In genomic region chr10:64112697-64113367, GRCh38 we compare ENCODE assay signal across 15 cellular contexts.
DNase-seq lines count a peak whose midpoint lies in the region; ATAC-seq and TF ChIP-seq lines count a peak whose summit lies in the region.
"Had no signal": no experiment of that assay in that cellular context is flagged by ENCODE, and none has a peak within 500 bp of the region (broad histone marks: within the 10 kb centered on the region; RNA-seq: fewer than 3 reads in every experiment).

No MANE protein-coding gene starts in this region.

- peak; percentile 66 to 75 for ATAC-seq in stimulated activated naive B cell treated with anti-CD40 and anti-IgM and Interleukin-4, amounts not matched to agents 10 μg/mL and 1 μg/mL and 100 μg/mL, for 72 hours (replicated peaks)
- ATAC-seq: effector memory CD8-positive, alpha-beta T cell; left ventricle myocardium superior had no signal

- no peaks in the 10 kb centered on the region for H3K4me1 Mint-ChIP-seq in activated CD4-positive, alpha-beta T cell treated with anti-CD3 and anti-CD28 coated beads, Interleukin-2, amount 10 ng/mL, durations not matched to agents 7 days and 5 days
- peaks cover 6% of the 10 kb centered on the region for H3K4me1 Mint-ChIP-seq in dendritic cell treated with granulocyte-macrophage colony-stimulating factor and Interleukin-4, amounts not matched to agents 40 ng/mL and 50 ng/mL, for 4 days (ENCODE audit: low read depth)
- peaks cover 0 to 17% of the 10 kb centered on the region in 2 donors for H3K4me1 Mint-ChIP-seq in stimulated activated naive B cell treated with anti-CD40 and anti-IgM and Interleukin-4, amounts not matched to agents 10 μg/mL and 1 μg/mL and 100 μg/mL, for 72 hours
- H3K4me1 Mint-ChIP-seq in MCF 10A (ENCODE audit: insufficient read depth, unreplicated experiment) (no peaks in the 10 kb centered on the region), Calu3 (ENCODE audit: low read depth, unreplicated experiment) (peaks cover 34% of the 10 kb centered on the region)

- no peaks in the 10 kb centered on the region for H3K9me3 Mint-ChIP-seq in activated CD4-positive, alpha-beta T cell treated with anti-CD3 and anti-CD28 coated beads, Interleukin-2, amount 10 ng/mL, durations not matched to agents 7 days and 5 days
- H3K9me3 Mint-ChIP-seq in dendritic cell treated with granulocyte-macrophage colony-stimulating factor and Interleukin-4, amounts not matched to agents 40 ng/mL and 50 ng/mL, for 4 days, result no peaks in the 10 kb centered on the region
- H3K9me3 Mint-ChIP-seq in stimulated activated naive B cell treated with anti-CD40 and anti-IgM and Interleukin-4, amounts not matched to agents 10 μg/mL and 1 μg/mL and 100 μg/mL, for 72 hours, result no peaks in the 10 kb centered on the region
- H3K9me3 Mint-ChIP-seq in MCF 10A (ENCODE audit: unreplicated experiment), result no peaks in the 10 kb centered on the region
- no peaks in the 10 kb centered on the region for H3K9me3 Mint-ChIP-seq in Calu3 (ENCODE audit: low read depth, unreplicated experiment)

- no peaks in the 10 kb centered on the region for H3K36me3 Mint-ChIP-seq in activated CD4-positive, alpha-beta T cell treated with anti-CD3 and anti-CD28 coated beads, Interleukin-2, amount 10 ng/mL, durations not matched to agents 7 days and 5 days (ENCODE audit: low read depth)
- no peaks in the 10 kb centered on the region for H3K36me3 Mint-ChIP-seq in dendritic cell treated with granulocyte-macrophage colony-stimulating factor and Interleukin-4, amounts not matched to agents 40 ng/mL and 50 ng/mL, for 4 days (ENCODE audit: low read depth)
- H3K36me3 Mint-ChIP-seq in stimulated activated naive B cell treated with anti-CD40 and anti-IgM and Interleukin-4, amounts not matched to agents 10 μg/mL and 1 μg/mL and 100 μg/mL, for 72 hours, result no peaks in the 10 kb centered on the region
- H3K36me3 Mint-ChIP-seq in MCF 10A (ENCODE audit: insufficient read depth, unreplicated experiment) (no peaks in the 10 kb centered on the region), Calu3 (ENCODE audit: insufficient read depth, unreplicated experiment) (no peaks in the 10 kb centered on the region)

- no TSS peak for BruUV-seq in MCF 10A (replicated peaks; lab: Mats Ljungman, UMichigan)
- BruUV-seq in Calu3 (replicated peaks; lab: Mats Ljungman, UMichigan), result no TSS peak

- H3K4me3 ChIP-seq in MG63, result peak overlapping the region; percentile 16; the same call in 1 of the 2 replicates
- H3K4me3 ChIP-seq: upper lobe of left lung had no signal

- H3K27ac Mint-ChIP-seq in activated CD4-positive, alpha-beta T cell treated with anti-CD3 and anti-CD28 coated beads, Interleukin-2, amount 10 ng/mL, durations not matched to agents 7 days and 5 days, result no peak overlapping the region
- no peak overlapping the region for H3K27ac Mint-ChIP-seq in dendritic cell treated with granulocyte-macrophage colony-stimulating factor and Interleukin-4, amounts not matched to agents 40 ng/mL and 50 ng/mL, for 4 days
- H3K27ac Mint-ChIP-seq in stimulated activated naive B cell treated with anti-CD40 and anti-IgM and Interleukin-4, amounts not matched to agents 10 μg/mL and 1 μg/mL and 100 μg/mL, for 72 hours, result no peak overlapping the region
- H3K27ac Mint-ChIP-seq in MCF 10A (ENCODE audit: low read depth, unreplicated experiment) (no peak overlapping the region), Calu3 (ENCODE audit: unreplicated experiment) (no peak overlapping the region)
- H3K27ac Mint-ChIP-seq: effector memory CD8-positive, alpha-beta T cell had no signal

- POLR2A ChIA-PET in activated CD4-positive, alpha-beta T cell treated with anti-CD3 and anti-CD28 coated beads, Interleukin-2, amount 10 ng/mL, durations not matched to agents 7 days and 5 days (lab: Charles Lee), result no interaction called here
- POLR2A ChIA-PET in MCF 10A (lab: Yijun Ruan, JAX), result no interaction called here

- no peaks in the 10 kb centered on the region for H3K27me3 Mint-ChIP-seq in activated CD4-positive, alpha-beta T cell treated with anti-CD3 and anti-CD28 coated beads, Interleukin-2, amount 10 ng/mL, durations not matched to agents 7 days and 5 days
- H3K27me3 Mint-ChIP-seq in dendritic cell treated with granulocyte-macrophage colony-stimulating factor and Interleukin-4, amounts not matched to agents 40 ng/mL and 50 ng/mL, for 4 days, result no peaks in the 10 kb centered on the region
- peaks cover 0 to 4% of the 10 kb centered on the region in 2 donors for H3K27me3 Mint-ChIP-seq in stimulated activated naive B cell treated with anti-CD40 and anti-IgM and Interleukin-4, amounts not matched to agents 10 μg/mL and 1 μg/mL and 100 μg/mL, for 72 hours
- no peaks in the 10 kb centered on the region for H3K27me3 Mint-ChIP-seq in MCF 10A (ENCODE audit: insufficient read depth, unreplicated experiment)
- no peaks in the 10 kb centered on the region for H3K27me3 Mint-ChIP-seq in Calu3 (ENCODE audit: unreplicated experiment)
- H3K27me3 Mint-ChIP-seq: effector memory CD8-positive, alpha-beta T cell had no signal

- no peaks in the 10 kb centered on the region for H3K9me3 ChIP-seq in MG63
- H3K9me3 ChIP-seq: spleen, upper lobe of left lung had no signal

- H3K36me3 ChIP-seq in MG63, result no peaks in the 10 kb centered on the region
- H3K36me3 ChIP-seq: spleen, upper lobe of left lung had no signal

- DNase-seq in activated CD4-positive, alpha-beta T cell treated with anti-CD3 and anti-CD28 coated beads, Interleukin-2, amount 10 ng/mL, durations not matched to agents 7 days and 5 days, result no peak
- DNase-seq in activated CD4-positive, alpha-beta T cell treated with anti-CD3 and anti-CD28 coated beads for 48 hours, result no peak
- DNase-seq in MG63 (no peak), MCF 10A (ENCODE audit: unreplicated experiment) (no peak), Calu3 (no peak), iPS-NIHi7 (ENCODE audit: extremely low spot score) (no peak)
- no peak for DNase-seq in stimulated activated naive B cell treated with anti-CD40 and anti-IgM and Interleukin-4, amounts not matched to agents 10 μg/mL and 1 μg/mL and 100 μg/mL, for 72 hours
- DNase-seq: effector memory CD8-positive, alpha-beta T cell; EL; HCEC 1CT; left ventricle myocardium superior; spleen; stimulated activated naive CD4-positive, alpha-beta T cell; upper lobe of left lung had no signal

- H3K27me3 ChIP-seq in MG63, result no peaks in the 10 kb centered on the region
- H3K27me3 ChIP-seq: spleen, upper lobe of left lung had no signal

- TF ChIP-seq CTCF in MCF 10A (IDR thresholded peaks at IDR 0.05; ENCODE audit: unreplicated experiment), result no peak
- TF ChIP-seq CTCF in Calu3 (IDR thresholded peaks at IDR 0.05; ENCODE audit: unreplicated experiment), result no peak

- intact Hi-C loops in dendritic cell treated with granulocyte-macrophage colony-stimulating factor and Interleukin-4, amounts not matched to agents 40 ng/mL and 50 ng/mL, for 4 days (cut with micrococcal nuclease), result no loop called here
- intact Hi-C loops in MCF 10A (cut with micrococcal nuclease), result no loop called here
- intact Hi-C loops in Calu3 (cut with micrococcal nuclease; ENCODE audit: unreplicated experiment), result loop anchor here (10.0 kb wide), 2 partner anchors 512 to 622 kb away; no protein-coding TSS in a partner anchor

- CTCF ChIA-PET in activated CD4-positive, alpha-beta T cell treated with anti-CD3 and anti-CD28 coated beads, Interleukin-2, amount 10 ng/mL, durations not matched to agents 7 days and 5 days (lab: Charles Lee), result no interaction called here
- CTCF ChIA-PET in MCF 10A (lab: Yijun Ruan, JAX), result interaction anchor here (1.1 kb wide), 1 partner anchor 11 kb away, joined by 3 read pairs; no protein-coding TSS in a partner anchor
- CTCF ChIA-PET in Calu3 (lab: Charles Lee), result no interaction called here

- peak overlapping the region; percentile 25 for H3K4me3 Mint-ChIP-seq in activated CD4-positive, alpha-beta T cell treated with anti-CD3 and anti-CD28 coated beads, Interleukin-2, amount 10 ng/mL, durations not matched to agents 7 days and 5 days
- peak overlapping the region; percentile 52 for H3K4me3 Mint-ChIP-seq in dendritic cell treated with granulocyte-macrophage colony-stimulating factor and Interleukin-4, amounts not matched to agents 40 ng/mL and 50 ng/mL, for 4 days
- peak overlapping the region in 1 of 2 donors; percentile 44 for H3K4me3 Mint-ChIP-seq in stimulated activated naive B cell treated with anti-CD40 and anti-IgM and Interleukin-4, amounts not matched to agents 10 μg/mL and 1 μg/mL and 100 μg/mL, for 72 hours
- H3K4me3 Mint-ChIP-seq in MCF 10A (ENCODE audit: unreplicated experiment) (no peak overlapping the region), Calu3 (ENCODE audit: low read depth, unreplicated experiment) (no peak overlapping the region)
- H3K4me3 Mint-ChIP-seq: effector memory CD8-positive, alpha-beta T cell had no signal

Comparison
In these comparisons a context has a peak if more than half of its experiments do, and no peak if none do; other contexts are left out.
1. H3K4me3 Mint-ChIP-seq: peak in activated CD4-positive, alpha-beta T cell treated with anti-CD3 and anti-CD28 coated beads, Interleukin-2, amount 10 ng/mL, durations not matched to agents 7 days and 5 days (single experiment) and dendritic cell treated with granulocyte-macrophage colony-stimulating factor and Interleukin-4, amounts not matched to agents 40 ng/mL and 50 ng/mL, for 4 days (single experiment); none in MCF 10A (single experiment) and Calu3 (single experiment).